ENCODE assay signal across 1 cellular context in genomic region chr12:40224439-40225291, GRCh38.
TF ChIP-seq lines count a peak whose summit lies in the region.

Gene LRRK2 (plus strand): TSS chr12:40224997. CDS start chr12:40225132, 135 bp downstream.

TF ChIP-seq in A549, 52 proteins besides CTCF, POLR2A, EP300 and RAD21 (continued from another document):
- 0 out of 2 replicates have a peak, but pooled peaks have one; percentile 18 for TF ChIP-seq REST (IDR thresholded peaks at IDR 0.05)
- TF ChIP-seq, protein P1, sequence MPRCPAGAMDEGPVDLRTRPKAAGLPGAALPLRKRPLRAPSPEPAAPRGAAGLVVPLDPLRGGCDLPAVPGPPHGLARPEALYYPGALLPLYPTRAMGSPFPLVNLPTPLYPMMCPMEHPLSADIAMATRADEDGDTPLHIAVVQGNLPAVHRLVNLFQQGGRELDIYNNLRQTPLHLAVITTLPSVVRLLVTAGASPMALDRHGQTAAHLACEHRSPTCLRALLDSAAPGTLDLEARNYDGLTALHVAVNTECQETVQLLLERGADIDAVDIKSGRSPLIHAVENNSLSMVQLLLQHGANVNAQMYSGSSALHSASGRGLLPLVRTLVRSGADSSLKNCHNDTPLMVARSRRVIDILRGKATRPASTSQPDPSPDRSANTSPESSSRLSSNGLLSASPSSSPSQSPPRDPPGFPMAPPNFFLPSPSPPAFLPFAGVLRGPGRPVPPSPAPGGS (IDR thresholded peaks at IDR 0.05), result peak; percentile 46; the same call in 1 of the 3 replicates
- TF ChIP-seq HMGXB4 (CRISPR knock-in tag; IDR thresholded peaks at IDR 0.05; ENCODE audit: borderline replicate concordance), result peak; percentile 93; the same call in 1 of the 2 replicates
- no peak for TF ChIP-seq ZNF302 (CRISPR knock-in tag; IDR thresholded peaks at IDR 0.05)
- TF ChIP-seq FOSL2 (IDR thresholded peaks at IDR 0.05), result no peak
- TF ChIP-seq FOSL2 (CRISPR knock-in tag; IDR thresholded peaks at IDR 0.05), result 0 out of 2 replicates have a peak, but pooled peaks have one; percentile 38
- no peak; the same call in 1 of the 2 replicates for TF ChIP-seq EHF (CRISPR knock-in tag; IDR thresholded peaks at IDR 0.05)
- TF ChIP-seq KDM1A (IDR thresholded peaks at IDR 0.05; ENCODE audit: low read depth), result no peak
- no peak for TF ChIP-seq KDM5A (IDR thresholded peaks at IDR 0.05)
- TF ChIP-seq HES2 (IDR thresholded peaks at IDR 0.05), result no peak
- TF ChIP-seq CHD2 (IDR thresholded peaks at IDR 0.05; ENCODE audit: low read length, partially characterized antibody), result no peak
- TF ChIP-seq ZSCAN20 (CRISPR knock-in tag; IDR thresholded peaks at IDR 0.05), result no peak
- TF ChIP-seq GATA3 (IDR thresholded peaks at IDR 0.05; ENCODE audit: borderline replicate concordance), result no peak
- TF ChIP-seq HEYL (CRISPR knock-in tag; IDR thresholded peaks at IDR 0.05), result no peak
- no peak for TF ChIP-seq HOXB5 (CRISPR knock-in tag; IDR thresholded peaks at IDR 0.05)
- no peak for TF ChIP-seq ZFP36 (IDR thresholded peaks at IDR 0.05; ENCODE audit: borderline replicate concordance, partially characterized antibody)
- TF ChIP-seq CHD4 (IDR thresholded peaks at IDR 0.05; ENCODE audit: borderline replicate concordance), result no peak
- TF ChIP-seq ELK1 (IDR thresholded peaks at IDR 0.05; ENCODE audit: low read depth, low read length), result no peak
- no peak for TF ChIP-seq CBX2 (IDR thresholded peaks at IDR 0.05; ENCODE audit: borderline replicate concordance, low read depth)
- TF ChIP-seq JUN (IDR thresholded peaks at IDR 0.05), result peak; percentile 41 to 71; a peak in 4 of 5 replicates
- no peak for TF ChIP-seq FOXS1 (CRISPR knock-in tag; IDR thresholded peaks at IDR 0.05)
- no peak for TF ChIP-seq PBX3 (IDR thresholded peaks at IDR 0.05)
- TF ChIP-seq MYC (IDR thresholded peaks at IDR 0.05; ENCODE audit: borderline replicate concordance, low read length), result no peak
- TF ChIP-seq SMC3 (IDR thresholded peaks at IDR 0.05), result no peak; the same call in 2 of the 3 replicates
- TF ChIP-seq POLR2AphosphoS2 (conservative IDR thresholded peaks at IDR 0.05; ENCODE audit: low read length), result no peak
- TF ChIP-seq ZC3H11A (IDR thresholded peaks at IDR 0.05), result no peak
- TF ChIP-seq SREBF2 (IDR thresholded peaks at IDR 0.05), result no peak
- 0 out of 2 replicates have a peak, but pooled peaks have one; percentile 29 for TF ChIP-seq MAZ (IDR thresholded peaks at IDR 0.05; ENCODE audit: borderline replicate concordance, low read depth, low read length)
